In genomic region chr11:44883277-44883676, GRCh38 we compare ENCODE assay signal across 20 cellular contexts.
DNase-seq lines count a peak whose midpoint lies in the region; ATAC-seq and TF ChIP-seq lines count a peak whose summit lies in the region.
"Had no signal": no experiment of that assay in that cellular context is flagged by ENCODE, and none has a peak within 500 bp of the region (broad histone marks: within the 10 kb centered on the region; RNA-seq: fewer than 3 reads in every experiment).

No MANE protein-coding gene starts in this region.

- no peak overlapping the region for H3K4me3 Mint-ChIP-seq in immature natural killer cell
- H3K4me3 Mint-ChIP-seq: activated B cell treated with CpG ODN at 0.5 μM for 24 hours, memory B cell had no signal

- no peaks in the 10 kb centered on the region for H3K36me3 ChIP-seq in SJSA1
- H3K36me3 ChIP-seq in uterus: no peaks in the 10 kb centered on the region
- no peaks in the 10 kb centered on the region for H3K36me3 ChIP-seq in left lung
- H3K36me3 ChIP-seq: adrenal gland had no signal

- DNase-seq in Right ventricle myocardium inferior (ENCODE audit: missing footprints) (peak; percentile 15), left ventricle myocardium superior (no peak), SJSA1 (ENCODE audit: low read depth in 1 of 2, low spot score in 2 of 2) (peak; percentile 61 to 62), left colon (peak in 1 of 2 donors; percentile 33), uterus (no peak), immature natural killer cell (no peak), left lung (no peak), NCI-H345 treated with DMSO at 0.1 percent for 48 hours (lab: John Stamatoyannopoulos, UW; ENCODE audit: unreplicated experiment) (no peak)
- DNase-seq: activated B cell treated with CpG ODN at 0.5 μM for 24 hours; DMS153; foreskin melanocyte; NCI-H146; NCI-H2171; PC-3; stimulated activated CD4-positive, alpha-beta T cell treated with anti-CD3 and anti-CD28 coated beads, Interleukin-4, amount 100 ng/mL, for 24 hours had no signal

- no peaks in the 10 kb centered on the region for H3K4me1 Mint-ChIP-seq in immature natural killer cell
- H3K4me1 Mint-ChIP-seq: activated B cell treated with CpG ODN at 0.5 μM for 24 hours had no signal

- H3K27ac ChIP-seq in SJSA1 (no peak overlapping the region), uterus (peak overlapping the region; percentile 80 to 91), left lung (no peak overlapping the region)
- H3K27ac ChIP-seq: adrenal gland, epithelial cell of prostate, GM23248, skin epidermis had no signal

- TF ChIP-seq CTCF in uterus (IDR thresholded peaks at IDR 0.05) (no peak), left lung (IDR thresholded peaks at IDR 0.05) (no peak)

- no peaks in the 10 kb centered on the region for H3K9me3 Mint-ChIP-seq in immature natural killer cell
- H3K9me3 Mint-ChIP-seq: activated B cell treated with CpG ODN at 0.5 μM for 24 hours, memory B cell had no signal

- intact Hi-C loops in Right ventricle myocardium inferior (cut with DNase I) (no loop called here), left ventricle myocardium superior (cut with micrococcal nuclease) (no loop called here), left colon (cut with DNase I, micrococcal nuclease) (no loop called here), uterus (cut with DNase I; ENCODE audit: low total_unique reads) (no loop called here), left lung (cut with DNase I) (no loop called here)

- H3K36me3 Mint-ChIP-seq in immature natural killer cell: no peaks in the 10 kb centered on the region
- H3K36me3 Mint-ChIP-seq: memory B cell had no signal

- H3K27me3 ChIP-seq in SJSA1 (replicated peaks) (no peaks in the 10 kb centered on the region), uterus (no peaks in the 10 kb centered on the region), left lung (peaks cover 0 to 13% of the 10 kb centered on the region in 2 donors)
- H3K27me3 ChIP-seq: adrenal gland had no signal

- H3K4me1 ChIP-seq in SJSA1 (replicated peaks): peaks cover 31% of the 10 kb centered on the region
- H3K4me1 ChIP-seq in uterus: peaks cover 6 to 11% of the 10 kb centered on the region in 2 donors
- peaks cover 0 to 11% of the 10 kb centered on the region in 2 donors for H3K4me1 ChIP-seq in left lung

- no peak for TF ChIP-seq POLR2A in uterus (IDR thresholded peaks at IDR 0.05)

- no peaks in the 10 kb centered on the region for H3K27me3 Mint-ChIP-seq in immature natural killer cell (ENCODE audit: low read depth in 3 of 3)
- H3K27me3 Mint-ChIP-seq: activated B cell treated with CpG ODN at 0.5 μM for 24 hours had no signal

- ATAC-seq in Right ventricle myocardium inferior (no peak), left ventricle myocardium superior (no peak), left colon (peak; percentile 78), left lung (no peak)
- ATAC-seq: PC-3 had no signal

- no peaks in the 10 kb centered on the region for H3K9me3 ChIP-seq in SJSA1 (replicated peaks)
- H3K9me3 ChIP-seq in uterus: no peaks in the 10 kb centered on the region
- no peaks in the 10 kb centered on the region for H3K9me3 ChIP-seq in left lung
- H3K9me3 ChIP-seq: adrenal gland had no signal

- H3K4me3 ChIP-seq in SJSA1 (no peak overlapping the region), uterus (no peak overlapping the region), left lung (no peak overlapping the region)
- H3K4me3 ChIP-seq: adrenal gland, GM23248, skin epidermis had no signal

- no peak overlapping the region for H3K27ac Mint-ChIP-seq in immature natural killer cell
- H3K27ac Mint-ChIP-seq: activated B cell treated with CpG ODN at 0.5 μM for 24 hours, memory B cell had no signal

Comparison
In these comparisons a context has a peak if more than half of its experiments do, and no peak if none do; other contexts are left out.
1. DNase-seq: peak in Right ventricle myocardium inferior (single experiment) and SJSA1 (2 of 2); none in left ventricle myocardium superior (single experiment), uterus (0 of 2), immature natural killer cell (0 of 3), left lung (0 of 2) and NCI-H345 treated with DMSO at 0.1 percent for 48 hours (single experiment).
2. H3K27ac ChIP-seq: peak in uterus (2 of 2); none in SJSA1 (single experiment) and left lung (0 of 2).